ENCODE assay signal across 26 cellular contexts in the genomic region with DNA sequence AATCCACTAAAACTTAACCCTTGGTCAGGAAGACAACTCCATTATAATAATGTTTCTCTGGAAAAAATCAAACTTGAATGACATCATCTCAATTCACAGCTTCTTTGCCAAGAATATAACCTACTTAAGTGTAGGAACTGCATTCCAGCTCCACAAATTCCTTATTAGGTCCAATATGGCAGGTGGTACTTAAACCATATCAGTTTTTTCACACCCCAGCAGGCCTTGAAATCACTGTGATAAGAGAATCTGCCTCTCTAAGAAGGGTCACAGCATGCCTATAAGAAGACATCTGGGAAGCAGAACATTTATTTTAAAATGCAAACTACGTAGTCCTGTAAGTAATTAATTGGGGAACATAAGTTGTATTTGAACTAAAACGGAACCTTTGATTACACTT.
"Had no signal": no experiment of that assay in that cellular context is flagged by ENCODE, and none has a peak within 500 bp of the region (broad histone marks: within the 10 kb centered on the region; RNA-seq: fewer than 3 reads in every experiment).

No MANE protein-coding gene starts in this region.

- DNase-seq: activated CD4-positive, alpha-beta memory T cell treated with anti-CD3 and anti-CD28 coated beads for 36 hours; activated CD4-positive, alpha-beta T cell treated with anti-CD3 and anti-CD28 coated beads, Interleukin-2, amount 10 ng/mL, durations not matched to agents 7 days and 5 days; activated CD4-positive, CD25-positive, alpha-beta regulatory T cell; activated CD8-positive, alpha-beta memory T cell treated with anti-CD3 and anti-CD28 coated beads for 24 hours; activated gamma-delta T cell treated with Interleukin-2 at 50 U/mL for 16 hours; activated naive CD4-positive, alpha-beta T cell treated with anti-CD3 and anti-CD28 coated beads, Interleukin-2, amount 10 ng/mL, durations not matched to agents 7 days and 5 days; activated naive CD8-positive, alpha-beta T cell treated with anti-CD3 and anti-CD28 coated beads for 36 hours; activated T-cell treated with anti-CD3 and anti-CD28 coated beads for 4 hours; activated T-cell treated with anti-CD3 and anti-CD28 coated beads, Interleukin-2, amount 50 U/mL, for 48 hours; caudate nucleus; MG63; MV-4-11; NCI-H1092 treated with DMSO at 0.1 percent for 48 hours; NCI-H1417 treated with DMSO at 0.1 percent for 48 hours; NCI-H1694; NCI-H2029; NCI-H2107; NCI-H510A treated with DMSO at 0.1 percent for 48 hours; NCI-H69; NK-92 treated with Interleukin-12 subunit alpha and Interleukin-12 subunit beta, amount 100 ng/mL, for 24 hours; PC-3; SIG-M5; T-helper 1 cell had no signal

- H3K27ac ChIP-seq: KMS-11, VCaP had no signal

- H3K36me3 ChIP-seq: MG63 had no signal

- H3K4me3 ChIP-seq: MG63 had no signal

- H3K9ac ChIP-seq: KMS-11 had no signal

- H3K9me3 ChIP-seq: MG63 had no signal

- H3K27me3 ChIP-seq: MG63 had no signal

- ATAC-seq: activated T-helper 17 cell treated with anti-CD3 and anti-CD28 coated beads, Interleukin-2, amount 50 U/mL, for 72 hours; PC-3 had no signal

- H3K4me2 ChIP-seq: KMS-11 had no signal
